ENCODE assay signal across 2 cellular contexts in the genomic region with DNA sequence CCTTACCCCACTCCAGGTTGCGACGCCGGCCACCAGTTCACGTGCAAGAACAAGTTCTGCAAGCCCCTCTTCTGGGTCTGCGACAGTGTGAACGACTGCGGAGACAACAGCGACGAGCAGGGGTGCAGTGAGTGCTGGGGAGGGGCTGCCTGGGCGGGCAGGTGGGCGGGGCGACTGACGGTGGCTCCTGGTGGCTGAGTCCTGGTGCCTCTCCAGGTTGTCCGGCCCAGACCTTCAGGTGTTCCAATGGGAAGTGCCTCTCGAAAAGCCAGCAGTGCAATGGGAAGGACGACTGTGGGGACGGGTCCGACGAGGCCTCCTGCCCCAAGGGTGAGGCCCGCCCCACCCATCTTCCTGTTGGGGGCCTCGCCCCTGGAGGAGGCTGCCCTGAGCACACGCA.
TF ChIP-seq lines count a peak whose summit lies in the region.

No MANE protein-coding gene starts in this region.

TF ChIP-seq in GM23338, 12 proteins besides CTCF, POLR2A, EP300 and RAD21:
- TF ChIP-seq, protein P1, sequence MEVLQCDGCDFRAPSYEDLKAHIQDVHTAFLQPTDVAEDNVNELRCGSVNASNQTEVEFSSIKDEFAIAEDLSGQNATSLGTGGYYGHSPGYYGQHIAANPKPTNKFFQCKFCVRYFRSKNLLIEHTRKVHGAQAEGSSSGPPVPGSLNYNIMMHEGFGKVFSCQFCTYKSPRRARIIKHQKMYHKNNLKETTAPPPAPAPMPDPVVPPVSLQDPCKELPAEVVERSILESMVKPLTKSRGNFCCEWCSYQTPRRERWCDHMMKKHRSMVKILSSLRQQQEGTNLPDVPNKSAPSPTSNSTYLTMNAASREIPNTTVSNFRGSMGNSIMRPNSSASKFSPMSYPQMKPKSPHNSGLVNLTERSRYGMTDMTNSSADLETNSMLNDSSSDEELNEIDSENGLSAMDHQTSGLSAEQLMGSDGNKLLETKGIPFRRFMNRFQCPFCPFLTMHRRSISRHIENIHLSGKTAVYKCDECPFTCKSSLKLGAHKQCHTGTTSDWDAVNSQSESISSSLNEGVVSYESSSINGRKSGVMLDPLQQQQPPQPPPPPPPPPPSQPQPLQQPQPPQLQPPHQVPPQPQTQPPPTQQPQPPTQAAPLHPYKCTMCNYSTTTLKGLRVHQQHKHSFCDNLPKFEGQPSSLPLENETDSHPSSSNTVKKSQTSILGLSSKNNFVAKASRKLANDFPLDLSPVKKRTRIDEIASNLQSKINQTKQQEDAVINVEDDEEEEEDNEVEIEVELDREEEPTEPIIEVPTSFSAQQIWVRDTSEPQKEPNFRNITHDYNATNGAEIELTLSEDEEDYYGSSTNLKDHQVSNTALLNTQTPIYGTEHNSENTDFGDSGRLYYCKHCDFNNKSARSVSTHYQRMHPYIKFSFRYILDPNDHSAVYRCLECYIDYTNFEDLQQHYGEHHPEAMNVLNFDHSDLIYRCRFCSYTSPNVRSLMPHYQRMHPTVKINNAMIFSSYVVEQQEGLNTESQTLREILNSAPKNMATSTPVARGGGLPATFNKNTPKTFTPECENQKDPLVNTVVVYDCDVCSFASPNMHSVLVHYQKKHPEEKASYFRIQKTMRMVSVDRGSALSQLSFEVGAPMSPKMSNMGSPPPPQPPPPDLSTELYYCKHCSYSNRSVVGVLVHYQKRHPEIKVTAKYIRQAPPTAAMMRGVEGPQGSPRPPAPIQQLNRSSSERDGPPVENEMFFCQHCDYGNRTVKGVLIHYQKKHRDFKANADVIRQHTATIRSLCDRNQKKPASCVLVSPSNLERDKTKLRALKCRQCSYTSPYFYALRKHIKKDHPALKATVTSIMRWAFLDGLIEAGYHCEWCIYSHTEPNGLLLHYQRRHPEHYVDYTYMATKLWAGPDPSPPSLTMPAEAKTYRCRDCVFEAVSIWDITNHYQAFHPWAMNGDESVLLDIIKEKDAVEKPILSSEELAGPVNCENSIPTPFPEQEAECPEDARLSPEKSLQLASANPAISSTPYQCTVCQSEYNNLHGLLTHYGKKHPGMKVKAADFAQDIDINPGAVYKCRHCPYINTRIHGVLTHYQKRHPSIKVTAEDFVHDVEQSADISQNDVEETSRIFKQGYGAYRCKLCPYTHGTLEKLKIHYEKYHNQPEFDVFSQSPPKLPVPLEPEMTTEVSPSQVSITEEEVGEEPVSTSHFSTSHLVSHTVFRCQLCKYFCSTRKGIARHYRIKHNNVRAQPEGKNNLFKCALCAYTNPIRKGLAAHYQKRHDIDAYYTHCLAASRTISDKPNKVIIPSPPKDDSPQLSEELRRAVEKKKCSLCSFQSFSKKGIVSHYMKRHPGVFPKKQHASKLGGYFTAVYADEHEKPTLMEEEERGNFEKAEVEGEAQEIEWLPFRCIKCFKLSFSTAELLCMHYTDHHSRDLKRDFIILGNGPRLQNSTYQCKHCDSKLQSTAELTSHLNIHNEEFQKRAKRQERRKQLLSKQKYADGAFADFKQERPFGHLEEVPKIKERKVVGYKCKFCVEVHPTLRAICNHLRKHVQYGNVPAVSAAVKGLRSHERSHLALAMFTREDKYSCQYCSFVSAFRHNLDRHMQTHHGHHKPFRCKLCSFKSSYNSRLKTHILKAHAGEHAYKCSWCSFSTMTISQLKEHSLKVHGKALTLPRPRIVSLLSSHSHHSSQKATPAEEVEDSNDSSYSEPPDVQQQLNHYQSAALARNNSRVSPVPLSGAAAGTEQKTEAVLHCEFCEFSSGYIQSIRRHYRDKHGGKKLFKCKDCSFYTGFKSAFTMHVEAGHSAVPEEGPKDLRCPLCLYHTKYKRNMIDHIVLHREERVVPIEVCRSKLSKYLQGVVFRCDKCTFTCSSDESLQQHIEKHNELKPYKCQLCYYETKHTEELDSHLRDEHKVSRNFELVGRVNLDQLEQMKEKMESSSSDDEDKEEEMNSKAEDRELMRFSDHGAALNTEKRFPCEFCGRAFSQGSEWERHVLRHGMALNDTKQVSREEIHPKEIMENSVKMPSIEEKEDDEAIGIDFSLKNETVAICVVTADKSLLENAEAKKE (CRISPR knock-in tag; IDR thresholded peaks at IDR 0.05) = no peak
- no peak for TF ChIP-seq JUNB (IDR thresholded peaks at IDR 0.05; ENCODE audit: unreplicated experiment)
- no peak for TF ChIP-seq EZH2 (IDR thresholded peaks at IDR 0.05; ENCODE audit: low read depth, unreplicated experiment)

TF ChIP-seq in WTC11, 78 proteins besides CTCF, POLR2A, EP300 and RAD21:
- TF ChIP-seq, protein P2, sequence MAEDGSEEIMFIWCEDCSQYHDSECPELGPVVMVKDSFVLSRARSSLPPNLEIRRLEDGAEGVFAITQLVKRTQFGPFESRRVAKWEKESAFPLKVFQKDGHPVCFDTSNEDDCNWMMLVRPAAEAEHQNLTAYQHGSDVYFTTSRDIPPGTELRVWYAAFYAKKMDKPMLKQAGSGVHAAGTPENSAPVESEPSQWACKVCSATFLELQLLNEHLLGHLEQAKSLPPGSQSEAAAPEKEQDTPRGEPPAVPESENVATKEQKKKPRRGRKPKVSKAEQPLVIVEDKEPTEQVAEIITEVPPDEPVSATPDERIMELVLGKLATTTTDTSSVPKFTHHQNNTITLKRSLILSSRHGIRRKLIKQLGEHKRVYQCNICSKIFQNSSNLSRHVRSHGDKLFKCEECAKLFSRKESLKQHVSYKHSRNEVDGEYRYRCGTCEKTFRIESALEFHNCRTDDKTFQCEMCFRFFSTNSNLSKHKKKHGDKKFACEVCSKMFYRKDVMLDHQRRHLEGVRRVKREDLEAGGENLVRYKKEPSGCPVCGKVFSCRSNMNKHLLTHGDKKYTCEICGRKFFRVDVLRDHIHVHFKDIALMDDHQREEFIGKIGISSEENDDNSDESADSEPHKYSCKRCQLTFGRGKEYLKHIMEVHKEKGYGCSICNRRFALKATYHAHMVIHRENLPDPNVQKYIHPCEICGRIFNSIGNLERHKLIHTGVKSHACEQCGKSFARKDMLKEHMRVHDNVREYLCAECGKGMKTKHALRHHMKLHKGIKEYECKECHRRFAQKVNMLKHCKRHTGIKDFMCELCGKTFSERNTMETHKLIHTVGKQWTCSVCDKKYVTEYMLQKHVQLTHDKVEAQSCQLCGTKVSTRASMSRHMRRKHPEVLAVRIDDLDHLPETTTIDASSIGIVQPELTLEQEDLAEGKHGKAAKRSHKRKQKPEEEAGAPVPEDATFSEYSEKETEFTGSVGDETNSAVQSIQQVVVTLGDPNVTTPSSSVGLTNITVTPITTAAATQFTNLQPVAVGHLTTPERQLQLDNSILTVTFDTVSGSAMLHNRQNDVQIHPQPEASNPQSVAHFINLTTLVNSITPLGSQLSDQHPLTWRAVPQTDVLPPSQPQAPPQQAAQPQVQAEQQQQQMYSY (CRISPR knock-in tag; IDR thresholded peaks at IDR 0.05) = peak; percentile 64; the same call in 1 of the 2 replicates
- TF ChIP-seq JAZF1 (CRISPR knock-in tag; IDR thresholded peaks at IDR 0.05) = no peak
- TF ChIP-seq, protein P3, sequence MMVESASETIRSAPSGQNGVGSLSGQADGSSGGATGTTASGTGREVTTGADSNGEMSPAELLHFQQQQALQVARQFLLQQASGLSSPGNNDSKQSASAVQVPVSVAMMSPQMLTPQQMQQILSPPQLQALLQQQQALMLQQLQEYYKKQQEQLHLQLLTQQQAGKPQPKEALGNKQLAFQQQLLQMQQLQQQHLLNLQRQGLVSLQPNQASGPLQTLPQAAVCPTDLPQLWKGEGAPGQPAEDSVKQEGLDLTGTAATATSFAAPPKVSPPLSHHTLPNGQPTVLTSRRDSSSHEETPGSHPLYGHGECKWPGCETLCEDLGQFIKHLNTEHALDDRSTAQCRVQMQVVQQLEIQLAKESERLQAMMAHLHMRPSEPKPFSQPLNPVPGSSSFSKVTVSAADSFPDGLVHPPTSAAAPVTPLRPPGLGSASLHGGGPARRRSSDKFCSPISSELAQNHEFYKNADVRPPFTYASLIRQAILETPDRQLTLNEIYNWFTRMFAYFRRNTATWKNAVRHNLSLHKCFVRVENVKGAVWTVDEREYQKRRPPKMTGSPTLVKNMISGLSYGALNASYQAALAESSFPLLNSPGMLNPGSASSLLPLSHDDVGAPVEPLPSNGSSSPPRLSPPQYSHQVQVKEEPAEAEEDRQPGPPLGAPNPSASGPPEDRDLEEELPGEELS (CRISPR knock-in tag; IDR thresholded peaks at IDR 0.05) = no peak
- TF ChIP-seq, protein P4, sequence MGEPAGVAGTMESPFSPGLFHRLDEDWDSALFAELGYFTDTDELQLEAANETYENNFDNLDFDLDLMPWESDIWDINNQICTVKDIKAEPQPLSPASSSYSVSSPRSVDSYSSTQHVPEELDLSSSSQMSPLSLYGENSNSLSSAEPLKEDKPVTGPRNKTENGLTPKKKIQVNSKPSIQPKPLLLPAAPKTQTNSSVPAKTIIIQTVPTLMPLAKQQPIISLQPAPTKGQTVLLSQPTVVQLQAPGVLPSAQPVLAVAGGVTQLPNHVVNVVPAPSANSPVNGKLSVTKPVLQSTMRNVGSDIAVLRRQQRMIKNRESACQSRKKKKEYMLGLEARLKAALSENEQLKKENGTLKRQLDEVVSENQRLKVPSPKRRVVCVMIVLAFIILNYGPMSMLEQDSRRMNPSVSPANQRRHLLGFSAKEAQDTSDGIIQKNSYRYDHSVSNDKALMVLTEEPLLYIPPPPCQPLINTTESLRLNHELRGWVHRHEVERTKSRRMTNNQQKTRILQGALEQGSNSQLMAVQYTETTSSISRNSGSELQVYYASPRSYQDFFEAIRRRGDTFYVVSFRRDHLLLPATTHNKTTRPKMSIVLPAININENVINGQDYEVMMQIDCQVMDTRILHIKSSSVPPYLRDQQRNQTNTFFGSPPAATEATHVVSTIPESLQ (CRISPR knock-in tag; IDR thresholded peaks at IDR 0.05) = no peak
- TF ChIP-seq GRHL2 (CRISPR knock-in tag; IDR thresholded peaks at IDR 0.05; ENCODE audit: insufficient replicate concordance, severe bottlenecking) = no peak
- TF ChIP-seq, protein P5, sequence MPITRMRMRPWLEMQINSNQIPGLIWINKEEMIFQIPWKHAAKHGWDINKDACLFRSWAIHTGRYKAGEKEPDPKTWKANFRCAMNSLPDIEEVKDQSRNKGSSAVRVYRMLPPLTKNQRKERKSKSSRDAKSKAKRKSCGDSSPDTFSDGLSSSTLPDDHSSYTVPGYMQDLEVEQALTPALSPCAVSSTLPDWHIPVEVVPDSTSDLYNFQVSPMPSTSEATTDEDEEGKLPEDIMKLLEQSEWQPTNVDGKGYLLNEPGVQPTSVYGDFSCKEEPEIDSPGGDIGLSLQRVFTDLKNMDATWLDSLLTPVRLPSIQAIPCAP (CRISPR knock-in tag; IDR thresholded peaks at IDR 0.05) = no peak
